In the genomic region with DNA sequence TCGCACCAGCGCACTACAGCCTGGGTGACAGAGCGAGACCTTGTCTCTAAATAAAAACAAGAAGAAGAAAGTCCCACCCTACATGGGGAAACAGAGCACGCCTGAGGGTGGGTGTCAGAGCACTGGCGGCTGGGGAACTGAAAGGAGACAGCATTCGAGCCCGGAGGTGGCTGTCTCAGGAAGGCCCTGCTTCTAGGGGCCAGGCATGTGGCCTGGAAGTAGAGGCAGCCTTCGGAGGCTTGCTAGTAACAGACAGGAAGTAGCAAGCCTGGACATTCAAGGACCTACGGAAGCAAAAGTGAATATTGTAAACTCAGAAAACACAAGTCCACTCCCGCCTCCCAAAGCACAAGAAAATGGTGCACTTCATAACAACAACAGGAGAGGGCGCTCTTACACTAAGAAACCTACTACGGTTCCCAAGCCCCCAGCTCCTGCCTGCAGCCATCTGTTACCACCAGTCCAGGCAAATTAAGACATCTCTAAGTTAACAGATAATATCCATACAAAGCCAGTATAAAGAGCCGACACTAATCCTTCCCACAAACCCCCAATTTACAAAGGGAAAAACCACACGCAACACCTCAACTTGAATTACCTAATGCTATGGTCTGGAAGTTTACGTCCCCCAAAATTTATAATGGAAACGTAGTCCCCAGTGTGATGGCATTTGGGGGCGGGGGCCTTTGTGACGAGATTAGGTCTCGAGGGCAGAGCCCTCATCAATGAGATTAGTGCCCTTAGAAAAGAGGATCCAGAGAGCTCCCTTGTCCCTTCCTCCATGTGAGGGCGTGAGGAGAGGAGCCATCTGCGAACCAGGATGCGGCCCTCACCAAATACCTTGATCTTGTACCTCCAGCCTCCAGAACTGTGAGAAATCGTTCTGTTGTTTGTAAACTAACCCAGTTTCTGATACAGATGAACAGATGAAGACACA, we compare ENCODE assay signal across 7 cellular contexts. TPM values are rescaled to one million over a fixed set of nuclear protein-coding genes. Genes with fewer than 3 reads are reported as not detected.
DNase-seq lines count a peak whose midpoint lies in the region; ATAC-seq and TF ChIP-seq lines count a peak whose summit lies in the region.

No MANE protein-coding gene starts in this region.

- H3K4me3 Mint-ChIP-seq in stimulated activated memory B cell treated with anti-CD40 and anti-IgM and Interleukin-4, amounts not matched to agents 10 μg/mL and 1 μg/mL and 100 μg/mL, for 72 hours, result no peak overlapping the region

- intact Hi-C loops in left lung (cut with DNase I), result no loop called here

- H3K4me3 ChIP-seq in left lung, result no peak overlapping the region

- no peaks in the 10 kb centered on the region for H3K4me1 ChIP-seq in left lung

- H3K36me3 ChIP-seq in left lung, result no peaks in the 10 kb centered on the region

- H3K9me3 ChIP-seq in left lung, result no peaks in the 10 kb centered on the region

- H3K36me3 Mint-ChIP-seq in stimulated activated memory B cell treated with anti-CD40 and anti-IgM and Interleukin-4, amounts not matched to agents 10 μg/mL and 1 μg/mL and 100 μg/mL, for 72 hours, result no peaks in the 10 kb centered on the region

- no peak overlapping the region for H3K27ac ChIP-seq in left lung

- H3K27me3 Mint-ChIP-seq in stimulated activated memory B cell treated with anti-CD40 and anti-IgM and Interleukin-4, amounts not matched to agents 10 μg/mL and 1 μg/mL and 100 μg/mL, for 72 hours, result peaks cover 75% of the 10 kb centered on the region

- in situ Hi-C loops in KBM-7 (cut with MboI; ENCODE audit: low pct_unique_long_range_greater_than_20kb, low sequenced_read_pairs), result no loop called here

- TF ChIP-seq CTCF in left lung (IDR thresholded peaks at IDR 0.05), result peak in 1 of 2 donors; percentile 18

- H3K27me3 ChIP-seq in left lung, result peaks cover 0 to 39% of the 10 kb centered on the region in 2 donors

- no peak overlapping the region for H3K27ac Mint-ChIP-seq in stimulated activated memory B cell treated with anti-CD40 and anti-IgM and Interleukin-4, amounts not matched to agents 10 μg/mL and 1 μg/mL and 100 μg/mL, for 72 hours

- no peaks in the 10 kb centered on the region for H3K9me3 Mint-ChIP-seq in stimulated activated memory B cell treated with anti-CD40 and anti-IgM and Interleukin-4, amounts not matched to agents 10 μg/mL and 1 μg/mL and 100 μg/mL, for 72 hours

- H3K4me1 Mint-ChIP-seq in stimulated activated memory B cell treated with anti-CD40 and anti-IgM and Interleukin-4, amounts not matched to agents 10 μg/mL and 1 μg/mL and 100 μg/mL, for 72 hours, result no peaks in the 10 kb centered on the region

- DNase-seq in GDM1 (lab: John Stamatoyannopoulos, UW) (peak; percentile 12), KBM-7 (peak; percentile 82), SW480 (ENCODE audit: low spot score) (peak; percentile 15), left lung (no peak), NCI-H2227 (lab: John Stamatoyannopoulos, UW; ENCODE audit: unreplicated experiment) (no peak), NCI-H1048 (lab: John Stamatoyannopoulos, UW) (no peak)

- ATAC-seq in left lung, result peak; percentile 30
- no peak for ATAC-seq in stimulated activated memory B cell treated with anti-CD40 and anti-IgM and Interleukin-4, amounts not matched to agents 10 μg/mL and 1 μg/mL and 100 μg/mL, for 72 hours

RNA-seq across cellular contexts. Expression of a gene that starts 7.7 kb away (rescaled TPM):
- total RNA-seq in left lung, result not detected

Comparison
In these comparisons a context has a peak if more than half of its experiments do, and no peak if none do; other contexts are left out.
1. DNase-seq: peak in GDM1 (single experiment), KBM-7 (single experiment) and SW480 (single experiment); none in left lung (0 of 2), NCI-H2227 (single experiment) and NCI-H1048 (single experiment).